ENCODE assay signal across 9 cellular contexts in the genomic region with DNA sequence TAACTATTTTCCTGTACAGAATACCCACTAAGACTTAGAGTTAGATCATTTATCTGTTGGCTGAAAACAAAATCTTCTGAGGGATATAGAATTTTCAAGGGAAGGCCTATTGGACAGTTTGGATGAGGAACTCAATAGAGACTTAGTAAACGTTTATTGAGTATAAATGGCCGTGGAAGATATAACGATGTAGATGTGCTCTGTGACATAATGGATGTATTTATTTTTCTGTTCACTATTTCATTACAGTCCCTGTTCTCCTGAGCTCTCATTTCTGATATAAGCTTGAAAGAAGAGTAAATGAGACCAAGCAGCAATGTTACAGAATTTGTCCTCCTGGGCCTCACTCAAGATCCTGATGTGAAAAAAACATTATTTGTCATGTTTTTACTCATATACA. TPM values are rescaled to one million over a fixed set of nuclear protein-coding genes. Genes with fewer than 3 reads are reported as not detected.
"Had no signal": no experiment of that assay in that cellular context is flagged by ENCODE, and none has a peak within 500 bp of the region (broad histone marks: within the 10 kb centered on the region; RNA-seq: fewer than 3 reads in every experiment).

A gene with protein sequence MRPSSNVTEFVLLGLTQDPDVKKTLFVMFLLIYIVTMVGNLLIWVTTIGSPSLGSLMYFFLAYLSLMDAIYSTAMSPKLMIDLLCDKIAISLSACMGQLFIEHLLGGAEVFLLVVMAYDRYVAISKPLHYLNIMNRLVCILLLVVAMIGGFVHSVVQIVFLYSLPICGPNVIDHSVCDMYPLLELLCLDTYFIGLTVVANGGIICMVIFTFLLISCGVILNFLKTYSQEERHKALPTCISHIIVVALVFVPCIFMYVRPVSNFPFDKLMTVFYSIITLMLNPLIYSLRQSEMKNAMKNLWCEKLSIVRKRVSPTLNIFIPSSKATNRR (plus strand): TSS at position 301 of the 400 bp plus-strand sequence. CDS start 0 bp downstream, at position 301.

- H3K4me1 Mint-ChIP-seq: IgD-negative memory B cell had no signal

- H3K4me3 ChIP-seq: K562 had no signal

- H3K27me3 Mint-ChIP-seq: IgD-negative memory B cell had no signal

- H3K27ac Mint-ChIP-seq: IgD-negative memory B cell had no signal

- ATAC-seq: HepG2, K562 had no signal

- H3K4me3 Mint-ChIP-seq: IgD-negative memory B cell had no signal

- H3K27ac ChIP-seq: HL-60 had no signal

- H3K36me3 Mint-ChIP-seq: IgD-negative memory B cell had no signal

- DNase-seq: IMR-90, KBM-7, KG1 had no signal

RNA-seq across cellular contexts. Expression of the gene that starts here (rescaled TPM):
- total RNA-seq: HepG2, HT-29, HT1080, IMR-90, K562 had no signal
- polyA plus RNA-seq: HepG2, IgD-negative memory B cell, IMR-90, K562 had no signal
